Comparison of ENCODE assay signal across 3 cellular contexts in genomic region chr14:94575730-94576585, GRCh38.
TF ChIP-seq lines count a peak whose summit lies in the region.

No MANE protein-coding gene starts in this region.

TF ChIP-seq in A549, 52 proteins besides CTCF, POLR2A, EP300 and RAD21 (continued from another document):
- TF ChIP-seq MAX (IDR thresholded peaks at IDR 0.05) (no peak), E2F6 (IDR thresholded peaks at IDR 0.05; ENCODE audit: borderline replicate concordance, low read depth) (no peak), PBX3 (IDR thresholded peaks at IDR 0.05) (no peak), MAFK (IDR thresholded peaks at IDR 0.05; ENCODE audit: partially characterized antibody) (peak; percentile 61), RFX5 (IDR thresholded peaks at IDR 0.05) (no peak)

TF ChIP-seq in IMR-90, 13 proteins besides CTCF, POLR2A, EP300 and RAD21 (continued from another document):
- TF ChIP-seq ELK1 (IDR thresholded peaks at IDR 0.05; ENCODE audit: borderline replicate concordance, low read depth, low read length): no peak
- no peak for TF ChIP-seq SMC3 (IDR thresholded peaks at IDR 0.05; ENCODE audit: low read depth, low read length)
- no peak for TF ChIP-seq USF2 (IDR thresholded peaks at IDR 0.05; ENCODE audit: low read depth, low read length)
- no peak for TF ChIP-seq MAFK (IDR thresholded peaks at IDR 0.05; ENCODE audit: low read depth, low read length)
- TF ChIP-seq BHLHE40 (IDR thresholded peaks at IDR 0.05; ENCODE audit: low read depth, low read length): no peak
- no peak for TF ChIP-seq NFE2L2 (IDR thresholded peaks at IDR 0.05; ENCODE audit: low read depth, low read length)
- TF ChIP-seq CHD1 (IDR thresholded peaks at IDR 0.05; ENCODE audit: low read depth, low read length): no peak
- no peak for TF ChIP-seq CEBPB (IDR thresholded peaks at IDR 0.05; ENCODE audit: low read depth, low read length)
- no peak for TF ChIP-seq MAZ (IDR thresholded peaks at IDR 0.05; ENCODE audit: borderline replicate concordance, low read depth, low read length)
- TF ChIP-seq RFX5 (IDR thresholded peaks at IDR 0.05; ENCODE audit: low read depth, low read length): no peak
- TF ChIP-seq RCOR1 (IDR thresholded peaks at IDR 0.05; ENCODE audit: insufficient replicate concordance, low read length): no peak
- no peak for TF ChIP-seq FOS (IDR thresholded peaks at IDR 0.05; ENCODE audit: low read depth, low read length)

TF ChIP-seq in GM12891, 5 proteins besides CTCF, POLR2A, EP300 and RAD21 (continued from another document):
- TF ChIP-seq SPI1 (IDR thresholded peaks at IDR 0.05; ENCODE audit: low read depth, low read length) (no peak), POU2F2 (IDR thresholded peaks at IDR 0.05; ENCODE audit: low read depth, low read length) (no peak), POLR2AphosphoS5 (IDR thresholded peaks at IDR 0.05; ENCODE audit: low read depth, low read length) (no peak), PAX5 (IDR thresholded peaks at IDR 0.05; ENCODE audit: insufficient read depth, low read length, severe bottlenecking) (no peak)
